ENCODE assay signal across 26 cellular contexts in genomic region chr6:101120747-101121146, GRCh38.
DNase-seq lines count a peak whose midpoint lies in the region; ATAC-seq, FAIRE-seq and TF ChIP-seq lines count a peak whose summit lies in the region.
"Had no signal": no experiment of that assay in that cellular context is flagged by ENCODE, and none has a peak within 500 bp of the region (broad histone marks: within the 10 kb centered on the region; RNA-seq: fewer than 3 reads in every experiment).

No MANE protein-coding gene starts in this region.

- H3K36me3 ChIP-seq in HEK293 (ENCODE audit: control insufficient read depth in 2 of 2, insufficient read depth in 1 of 2, low read length in 2 of 2) = no peaks in the 10 kb centered on the region
- no peaks in the 10 kb centered on the region for H3K36me3 ChIP-seq in kidney (ENCODE audit: control insufficient read depth in 1 of 2, insufficient read depth in 2 of 2, low read length in 2 of 2)
- H3K36me3 ChIP-seq: BE2C, BLaER1 had no signal

- DNase-seq in COLO829 (ENCODE audit: low spot score) (peak; percentile 8), kidney (no peak)
- DNase-seq in activated CD4-positive, alpha-beta T cell treated with anti-CD3 and anti-CD28 coated beads for 36 hours = no peak
- DNase-seq: 8988T; ACHN; BE2C; C1 segment of cervical spinal cord; Caco-2; Calu3; CD4-positive, alpha-beta memory T cell; CD4-positive, CD25-positive, alpha-beta regulatory T cell; CD8-positive, alpha-beta memory T cell; DMS153; DMS53; DMS79; DND-41; EL; GDM1 had no signal

- no peaks in the 10 kb centered on the region for H3K36me3 Mint-ChIP-seq in activated CD4-positive, alpha-beta T cell treated with anti-CD3 and anti-CD28 coated beads for 36 hours (ENCODE audit: low read depth)
- H3K36me3 Mint-ChIP-seq: CD14-positive monocyte; CD4-positive, alpha-beta memory T cell; CD4-positive, CD25-positive, alpha-beta regulatory T cell; CD8-positive, alpha-beta memory T cell had no signal

- peak; percentile 35 for FAIRE-seq in kidney (lab: Jason Lieb, UNC)
- FAIRE-seq: A204.1, D721Med, GM12891, GM19239 had no signal

- H3K27ac ChIP-seq in HEK293 (ENCODE audit: extremely low read depth, low read depth, low read length) (no peak overlapping the region), kidney (ENCODE audit: low read depth in 2 of 2, low read length in 2 of 2) (no peak overlapping the region)
- H3K27ac ChIP-seq: BLaER1 had no signal

- H3K27ac Mint-ChIP-seq in activated CD4-positive, alpha-beta T cell treated with anti-CD3 and anti-CD28 coated beads for 36 hours = no peak overlapping the region
- H3K27ac Mint-ChIP-seq: CD14-positive monocyte; CD4-positive, alpha-beta memory T cell; CD4-positive, CD25-positive, alpha-beta regulatory T cell; CD8-positive, alpha-beta memory T cell had no signal

- CTCF ChIA-PET in HEK293 (lab: Yijun Ruan, JAX) = interaction anchor here (0.6 to 0.7 kb wide), 2 partner anchors 10 to 33 kb away, joined by 3 read pairs; no protein-coding TSS in a partner anchor
- CTCF ChIA-PET in activated CD4-positive, alpha-beta T cell treated with anti-CD3 and anti-CD28 coated beads for 36 hours (lab: Charles Lee) = no interaction called here

- H3K4me3 Mint-ChIP-seq in activated CD4-positive, alpha-beta T cell treated with anti-CD3 and anti-CD28 coated beads for 36 hours = no peak overlapping the region
- H3K4me3 Mint-ChIP-seq: CD14-positive monocyte; CD4-positive, alpha-beta memory T cell; CD4-positive, CD25-positive, alpha-beta regulatory T cell; CD8-positive, alpha-beta memory T cell had no signal

- H3K4me1 ChIP-seq in HEK293 (ENCODE audit: control insufficient read depth, insufficient read depth, low read length) (no peaks in the 10 kb centered on the region), kidney (ENCODE audit: control insufficient read depth in 1 of 2, insufficient read depth in 1 of 2, low read depth in 1 of 2, low read length in 2 of 2) (no peaks in the 10 kb centered on the region)
- H3K4me1 ChIP-seq: BE2C, BLaER1, Caco-2 had no signal

- intact Hi-C loops in kidney (cut with DNase I) = no loop called here
- intact Hi-C loops in activated CD4-positive, alpha-beta T cell treated with anti-CD3 and anti-CD28 coated beads for 36 hours (cut with DNase I, micrococcal nuclease) = no loop called here

- no peaks in the 10 kb centered on the region for H3K4me1 Mint-ChIP-seq in activated CD4-positive, alpha-beta T cell treated with anti-CD3 and anti-CD28 coated beads for 36 hours
- H3K4me1 Mint-ChIP-seq: CD14-positive monocyte; CD4-positive, alpha-beta memory T cell; CD4-positive, CD25-positive, alpha-beta regulatory T cell; CD8-positive, alpha-beta memory T cell had no signal

- H3K4me3 ChIP-seq in HEK293 (ENCODE audit: low read depth, low read length) = no peak overlapping the region
- H3K4me3 ChIP-seq in kidney (ENCODE audit: low read length in 2 of 2) = no peak overlapping the region
- H3K4me3 ChIP-seq: BLaER1 had no signal

- no peak overlapping the region for H3K9ac ChIP-seq in kidney (ENCODE audit: low read length in 2 of 2)
- H3K9ac ChIP-seq: BLaER1 had no signal

- POLR2A ChIA-PET in HEK293 (lab: Yijun Ruan, JAX) = no interaction called here
- POLR2A ChIA-PET in activated CD4-positive, alpha-beta T cell treated with anti-CD3 and anti-CD28 coated beads for 36 hours (lab: Charles Lee) = no interaction called here

- TF ChIP-seq CTCF in HEK293 (tag by site-specific recombination; IDR thresholded peaks at IDR 0.05) (no peak), kidney (IDR thresholded peaks at IDR 0.05; ENCODE audit: borderline replicate concordance, extremely low read depth, insufficient read depth) (no peak)

- H3K27me3 Mint-ChIP-seq in activated CD4-positive, alpha-beta T cell treated with anti-CD3 and anti-CD28 coated beads for 36 hours = no peaks in the 10 kb centered on the region
- H3K27me3 Mint-ChIP-seq: CD4-positive, CD25-positive, alpha-beta regulatory T cell; CD8-positive, alpha-beta memory T cell had no signal

- no peaks in the 10 kb centered on the region for H3K9me3 Mint-ChIP-seq in activated CD4-positive, alpha-beta T cell treated with anti-CD3 and anti-CD28 coated beads for 36 hours (ENCODE audit: low read depth)
- H3K9me3 Mint-ChIP-seq: CD14-positive monocyte; CD8-positive, alpha-beta memory T cell had no signal

- ATAC-seq in HG03521 (IDR thresholded peaks at IDR 0.05; ENCODE audit: unreplicated experiment) = no peak
- ATAC-seq in activated CD4-positive, alpha-beta T cell treated with anti-CD3 and anti-CD28 coated beads for 36 hours = no peak

- no peaks in the 10 kb centered on the region for H3K9me3 ChIP-seq in HEK293 (ENCODE audit: control insufficient read depth, insufficient read depth, low read depth, low read length)
- no peaks in the 10 kb centered on the region for H3K9me3 ChIP-seq in kidney (ENCODE audit: control insufficient read depth in 1 of 2, low read length in 2 of 2)
- H3K9me3 ChIP-seq: BE2C, BLaER1, Caco-2 had no signal

TF ChIP-seq in HEK293, 187 proteins besides CTCF, POLR2A, EP300 and RAD21:
- TF ChIP-seq KLF10 (tag by site-specific recombination; IDR thresholded peaks at IDR 0.05) = no peak
- TF ChIP-seq ATF2 (tag by site-specific recombination; IDR thresholded peaks at IDR 0.05; ENCODE audit: low read depth) = peak; percentile 62
